Comparison of ENCODE assay signal across 1 cellular context in genomic region chr12:54017845-54018607, GRCh38.
TF ChIP-seq lines count a peak whose summit lies in the region.

No MANE protein-coding gene starts in this region.

TF ChIP-seq in K562, 482 proteins besides CTCF, POLR2A, EP300 and RAD21 (continued from another document and continues in another):
- peak; percentile 24; the same call in 1 of the 2 replicates for TF ChIP-seq FOXP4 (CRISPR knock-in tag; IDR thresholded peaks at IDR 0.05; ENCODE audit: borderline replicate concordance)
- no peak for TF ChIP-seq HLTF (IDR thresholded peaks at IDR 0.05)
- TF ChIP-seq ZNF134 (CRISPR knock-in tag; conservative IDR thresholded peaks at IDR 0.05) = no peak
- no peak for TF ChIP-seq PKNOX1 (IDR thresholded peaks at IDR 0.05)
- no peak for TF ChIP-seq TAF9B (IDR thresholded peaks at IDR 0.05; ENCODE audit: partially characterized antibody)
- no peak for TF ChIP-seq ZNF561 (CRISPR knock-in tag; conservative IDR thresholded peaks at IDR 0.05)
- peak; percentile 68 for TF ChIP-seq CCNT2 (IDR thresholded peaks at IDR 0.05; ENCODE audit: borderline replicate concordance, extremely low read depth, insufficient read length, low read depth, low read length)
- peak; percentile 47; the same call in 1 of the 2 replicates for TF ChIP-seq NBN (IDR thresholded peaks at IDR 0.05; ENCODE audit: low read depth)
- TF ChIP-seq HDAC3 (IDR thresholded peaks at IDR 0.05; ENCODE audit: borderline replicate concordance, partially characterized antibody) = no peak
- no peak for TF ChIP-seq SETDB1 (IDR thresholded peaks at IDR 0.05; ENCODE audit: low read length)
- no peak for TF ChIP-seq KAT2B (IDR thresholded peaks at IDR 0.05; ENCODE audit: low read depth, low read length)
- no peak for TF ChIP-seq TGIF2 (CRISPR knock-in tag; IDR thresholded peaks at IDR 0.05)
- TF ChIP-seq NR2C2 (CRISPR knock-in tag; IDR thresholded peaks at IDR 0.05) = 0 out of 2 replicates have a peak, but pooled peaks have one; percentile 71
- peak; percentile 89 for TF ChIP-seq NR2C2 (tag; IDR thresholded peaks at IDR 0.05)
- TF ChIP-seq TCF15 (CRISPR knock-in tag; IDR thresholded peaks at IDR 0.05) = no peak
- no peak for TF ChIP-seq TSC22D4 (tag; IDR thresholded peaks at IDR 0.05)
- TF ChIP-seq HNRNPK (IDR thresholded peaks at IDR 0.05; ENCODE audit: low read depth, low read length, poor library complexity, severe bottlenecking) = no peak
- TF ChIP-seq SRSF7 (optimal IDR thresholded peaks at IDR 0.05; ENCODE audit: low read depth, low read length) = no peak
- peak; percentile 56; the same call in 1 of the 2 replicates for TF ChIP-seq L3MBTL2 (IDR thresholded peaks at IDR 0.05)
- TF ChIP-seq DMBX1 (CRISPR knock-in tag; IDR thresholded peaks at IDR 0.05; ENCODE audit: borderline replicate concordance) = no peak
- no peak for TF ChIP-seq LEF1 (IDR thresholded peaks at IDR 0.05)
- TF ChIP-seq RBM22 (IDR thresholded peaks at IDR 0.05; ENCODE audit: low read depth, low read length, poor library complexity, severe bottlenecking) = no peak
- no peak for TF ChIP-seq SMARCE1 (IDR thresholded peaks at IDR 0.05)
- TF ChIP-seq PTTG1 (tag; IDR thresholded peaks at IDR 0.05; ENCODE audit: low read depth) = no peak
- no peak for TF ChIP-seq ZNF431 (CRISPR knock-in tag; IDR thresholded peaks at IDR 0.05)
- TF ChIP-seq VEZF1 (CRISPR knock-in tag; IDR thresholded peaks at IDR 0.05) = peak; percentile 96
- no peak for TF ChIP-seq ZSCAN29 (IDR thresholded peaks at IDR 0.05)
- TF ChIP-seq BRD4 (IDR thresholded peaks at IDR 0.05) = peak; percentile 89; the same call in 1 of the 2 replicates
- TF ChIP-seq YBX1 (IDR thresholded peaks at IDR 0.05) = no peak
- no peak for TF ChIP-seq ZEB2 (IDR thresholded peaks at IDR 0.05)
- TF ChIP-seq SPI1 (IDR thresholded peaks at IDR 0.05; ENCODE audit: borderline replicate concordance, low read depth, low read length) = peak; percentile 70
- no peak; the same call in 1 of the 2 replicates for TF ChIP-seq ZKSCAN1 (IDR thresholded peaks at IDR 0.05; ENCODE audit: low read depth, low read length)
- TF ChIP-seq BACH1 (tag; IDR thresholded peaks at IDR 0.05) = no peak
- no peak for TF ChIP-seq ZNF277 (CRISPR knock-in tag; IDR thresholded peaks at IDR 0.05; ENCODE audit: borderline replicate concordance)
- TF ChIP-seq RCOR1 (IDR thresholded peaks at IDR 0.05; ENCODE audit: borderline replicate concordance in 1 of 2, low read depth in 2 of 2, low read length in 2 of 2) = 0 out of 4 replicates have a peak, but pooled peaks of 1 of the 2 experiments have one; percentile 11
- peak; percentile 74 for TF ChIP-seq MEIS2 (IDR thresholded peaks at IDR 0.05; ENCODE audit: partially characterized antibody)
- peak; percentile 16; the same call in 1 of the 2 replicates for TF ChIP-seq RB1 (IDR thresholded peaks at IDR 0.05; ENCODE audit: low read depth)
- no peak for TF ChIP-seq CREB3 (tag; conservative IDR thresholded peaks at IDR 0.05; ENCODE audit: low read depth)
- TF ChIP-seq ZNF175 (CRISPR knock-in tag; IDR thresholded peaks at IDR 0.05; ENCODE audit: low read depth) = 0 out of 2 replicates have a peak, but pooled peaks have one; percentile 41
- no peak for TF ChIP-seq ZNF717 (CRISPR knock-in tag; IDR thresholded peaks at IDR 0.05)
- TF ChIP-seq ZNF77 (CRISPR knock-in tag; IDR thresholded peaks at IDR 0.05) = no peak
- peak; percentile 95 for TF ChIP-seq EGR1 (conservative IDR thresholded peaks at IDR 0.05)
- TF ChIP-seq ILK (tag; IDR thresholded peaks at IDR 0.05; ENCODE audit: borderline replicate concordance, low read depth) = no peak
- TF ChIP-seq RBM14 (IDR thresholded peaks at IDR 0.05; ENCODE audit: borderline replicate concordance, insufficient read depth, low read depth, low read length) = 0 out of 2 replicates have a peak, but pooled peaks have one; percentile 62
- no peak for TF ChIP-seq HDGF (IDR thresholded peaks at IDR 0.05)
- TF ChIP-seq E2F5 (CRISPR knock-in tag; IDR thresholded peaks at IDR 0.05) = no peak
- TF ChIP-seq PRPF4 (IDR thresholded peaks at IDR 0.05; ENCODE audit: insufficient read depth, low read depth, low read length, poor library complexity, severe bottlenecking) = no peak
- no peak for TF ChIP-seq ZBED1 (IDR thresholded peaks at IDR 0.05)
- no peak for TF ChIP-seq NFIX (CRISPR knock-in tag; IDR thresholded peaks at IDR 0.05; ENCODE audit: low read depth)
- no peak for TF ChIP-seq CBX8 (IDR thresholded peaks at IDR 0.05; ENCODE audit: borderline replicate concordance, extremely low read depth, low read depth, low read length, poor library complexity, severe bottlenecking)
- TF ChIP-seq SFPQ (IDR thresholded peaks at IDR 0.05; ENCODE audit: low read depth, low read length) = no peak
- TF ChIP-seq FOXK1 (CRISPR knock-in tag; IDR thresholded peaks at IDR 0.05; ENCODE audit: borderline replicate concordance) = 0 out of 2 replicates have a peak, but pooled peaks have one; percentile 19
- TF ChIP-seq SMC3 (conservative IDR thresholded peaks at IDR 0.05; ENCODE audit: insufficient read depth, low read depth, low read length) = no peak
- no peak for TF ChIP-seq MXD1 (CRISPR knock-in tag; IDR thresholded peaks at IDR 0.05; ENCODE audit: borderline replicate concordance, poor library complexity, severe bottlenecking)
- TF ChIP-seq NCOA2 (IDR thresholded peaks at IDR 0.05; ENCODE audit: partially characterized antibody in 2 of 2) = no peak
- TF ChIP-seq TOE1 (IDR thresholded peaks at IDR 0.05; ENCODE audit: borderline replicate concordance) = no peak; the same call in 1 of the 2 replicates
- no peak for TF ChIP-seq TOE1 (CRISPR knock-in tag; IDR thresholded peaks at IDR 0.05; ENCODE audit: borderline replicate concordance, low read depth)
- TF ChIP-seq PATZ1 (CRISPR knock-in tag; IDR thresholded peaks at IDR 0.05; ENCODE audit: borderline replicate concordance) = no peak
- no peak for TF ChIP-seq ATF3 (IDR thresholded peaks at IDR 0.05)
- no peak for TF ChIP-seq ATF3 (CRISPR knock-in tag; conservative IDR thresholded peaks at IDR 0.05)
- peak in 1 of 2 experiments; percentile 15; a peak in 1 of 4 replicates for TF ChIP-seq SRF (CRISPR knock-in tag; IDR thresholded peaks at IDR 0.05)
- no peak for TF ChIP-seq E2F3 (CRISPR knock-in tag; IDR thresholded peaks at IDR 0.05)
